Comparison of ENCODE assay signal across 17 cellular contexts in the genomic region with DNA sequence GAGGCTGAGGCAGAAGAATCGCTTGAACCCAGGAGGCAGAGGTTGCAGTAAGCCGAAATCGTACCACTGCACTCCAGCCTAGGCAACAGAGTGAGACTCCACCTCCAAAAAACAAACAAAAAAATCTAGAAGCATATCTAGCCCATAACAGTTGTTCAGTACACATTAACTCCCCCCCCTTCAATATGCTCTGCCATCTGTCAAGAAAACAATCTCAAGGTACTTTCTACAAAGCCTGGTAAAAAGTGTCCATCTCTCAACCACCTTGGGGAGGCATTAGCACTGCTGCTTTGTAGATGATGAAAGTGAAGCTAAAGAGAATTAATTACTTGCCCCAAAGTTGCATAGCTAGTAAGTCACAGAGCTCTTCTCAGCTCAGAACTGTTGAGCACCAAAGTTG. TPM values are rescaled to one million over a fixed set of nuclear protein-coding genes. Genes with fewer than 3 reads are reported as not detected.
DNase-seq lines count a peak whose midpoint lies in the region; ATAC-seq, FAIRE-seq and TF ChIP-seq lines count a peak whose summit lies in the region.
"Had no signal": no experiment of that assay in that cellular context is flagged by ENCODE, and none has a peak within 500 bp of the region (broad histone marks: within the 10 kb centered on the region; RNA-seq: fewer than 3 reads in every experiment).

No MANE protein-coding gene starts in this region.

- TF ChIP-seq CTCF in ovary (IDR thresholded peaks at IDR 0.05) = no peak
- TF ChIP-seq CTCF in CD8-positive, alpha-beta T cell (IDR thresholded peaks at IDR 0.05) = no peak

- CTCF ChIA-PET in CD8-positive, alpha-beta T cell (lab: Charles Lee) = interaction anchor here (1.3 to 9.1 kb wide), 3 partner anchors 23 to 82 kb away, joined by 3 to 109 read pairs (median 4); no protein-coding TSS in a partner anchor

- no peak for ATAC-seq in HG03139 (IDR thresholded peaks at IDR 0.05; ENCODE audit: unreplicated experiment)
- ATAC-seq in CD8-positive, alpha-beta T cell = no peak
- ATAC-seq: A549, HepG2, K562 had no signal

- intact Hi-C loops in ovary (cut with DNase I) = loop anchor here in 2 of 4 donors (10.0 kb wide), 1 partner anchor 59 kb away; no protein-coding TSS in a partner anchor
- intact Hi-C loops in CD8-positive, alpha-beta T cell (cut with DNase I, micrococcal nuclease) = no loop called here

- no peaks in the 10 kb centered on the region for H3K9me3 ChIP-seq in ovary
- no peaks in the 10 kb centered on the region for H3K9me3 ChIP-seq in CD8-positive, alpha-beta T cell (ENCODE audit: low read length)
- H3K9me3 ChIP-seq: A549, BE2C, HAP-1 had no signal

- FAIRE-seq in GM19239 (lab: Jason Lieb, UNC) = peak; percentile 11
- FAIRE-seq: A549, GM12891, HepG2, K562 had no signal

- no peaks in the 10 kb centered on the region for H3K27me3 ChIP-seq in ovary
- H3K27me3 ChIP-seq in CD8-positive, alpha-beta T cell (ENCODE audit: insufficient read depth, low read length) = no peaks in the 10 kb centered on the region
- H3K27me3 ChIP-seq: BE2C had no signal

- no peaks in the 10 kb centered on the region for H3K9me3 Mint-ChIP-seq in CD8-positive, alpha-beta T cell

- 94 to 97% (median 95%) methylated on average over 3 of the region's 3 CpGs for WGBS in ovary, 3 donors

- no peak overlapping the region for H3K4me3 Mint-ChIP-seq in CD8-positive, alpha-beta T cell
- H3K4me3 Mint-ChIP-seq: CD4-positive, alpha-beta memory T cell had no signal

- no peak for TF ChIP-seq POLR2A in ovary (IDR thresholded peaks at IDR 0.05)

- no peaks in the 10 kb centered on the region for H3K36me3 Mint-ChIP-seq in CD8-positive, alpha-beta T cell
- H3K36me3 Mint-ChIP-seq: CD4-positive, alpha-beta memory T cell had no signal

- no peak overlapping the region for H3K27ac ChIP-seq in ovary
- H3K27ac ChIP-seq in CD8-positive, alpha-beta T cell (ENCODE audit: low read depth, low read length) = no peak overlapping the region
- H3K27ac ChIP-seq: A549, C4-2B had no signal

- H3K27ac Mint-ChIP-seq in CD8-positive, alpha-beta T cell = no peak overlapping the region
- H3K27ac Mint-ChIP-seq: CD4-positive, alpha-beta memory T cell had no signal

- POLR2A ChIA-PET in CD8-positive, alpha-beta T cell (lab: Charles Lee) = no interaction called here

- H3K36me3 ChIP-seq in ovary = no peaks in the 10 kb centered on the region
- H3K36me3 ChIP-seq in CD8-positive, alpha-beta T cell (ENCODE audit: insufficient read depth, low read length) = no peaks in the 10 kb centered on the region

- TF ChIP-seq EP300 in ovary (IDR thresholded peaks at IDR 0.05) = no peak

- DNase-seq in GM19239 (ENCODE audit: insufficient read length, low spot score) (no peak), NCI-H2171 (lab: John Stamatoyannopoulos, UW) (peak; percentile 89), NCI-H82 (lab: John Stamatoyannopoulos, UW) (peak; percentile 65), ovary (no peak), NCI-H2029 (lab: John Stamatoyannopoulos, UW) (no peak)
- DNase-seq in CD8-positive, alpha-beta T cell = no peak
- DNase-seq: BE2C; CD4-positive, alpha-beta memory T cell; COR-L47; GOT3 had no signal

- no peak overlapping the region for H3K4me3 ChIP-seq in ovary
- H3K4me3 ChIP-seq in CD8-positive, alpha-beta T cell (ENCODE audit: low read depth, low read length) = no peak overlapping the region
- H3K4me3 ChIP-seq: A549, HAP-1, K562 had no signal

- no peaks in the 10 kb centered on the region for H3K4me1 ChIP-seq in ovary (ENCODE audit: insufficient read depth)
- no peaks in the 10 kb centered on the region for H3K4me1 ChIP-seq in CD8-positive, alpha-beta T cell (ENCODE audit: insufficient read depth, low read length)
- H3K4me1 ChIP-seq: A549, BE2C, HAP-1 had no signal

- no peaks in the 10 kb centered on the region for H3K4me1 Mint-ChIP-seq in CD8-positive, alpha-beta T cell (ENCODE audit: low read depth)

- H3K27me3 Mint-ChIP-seq in CD8-positive, alpha-beta T cell (ENCODE audit: low read depth) = no peaks in the 10 kb centered on the region
- H3K27me3 Mint-ChIP-seq: CD4-positive, alpha-beta memory T cell had no signal

RNA-seq across cellular contexts. Expression of gene LGALS3, which starts 24.9 kb away (rescaled TPM):
- total RNA-seq in ovary = 100 to 1,000 TPM; 227 to 387 (median 259) TPM
- polyA plus RNA-seq in ovary = 100 to 1,000 TPM; 228 to 516 TPM
- total RNA-seq in CD8-positive, alpha-beta T cell = 1 to 10 TPM; 7.5 to 7.8 TPM

RNA-seq across cellular contexts. Expression of gene DLGAP5, which starts 37.4 kb away (rescaled TPM):
- under 1 TPM in 3 of 7 donors, not detected in 4; 0.43 to 0.69 (median 0.46) TPM for total RNA-seq in ovary
- polyA plus RNA-seq in ovary = under 1 TPM; 0.47 to 0.65 TPM
- under 1 TPM in 1 of 2 experiments, not detected in 1; 0.54 TPM for total RNA-seq in CD8-positive, alpha-beta T cell
- total RNA-seq: CD4-positive, alpha-beta memory T cell had no signal
- polyA plus RNA-seq: CD4-positive, alpha-beta memory T cell had no signal

Comparison
In these comparisons a context has a peak if more than half of its experiments do, and no peak if none do; other contexts are left out.
1. DNase-seq: peak in NCI-H2171 (single experiment) and NCI-H82 (single experiment); none in GM19239 (single experiment), ovary (0 of 5), CD8-positive, alpha-beta T cell (0 of 7) and NCI-H2029 (single experiment).
2. RNA of gene LGALS3, which starts 24.9 kb away (total RNA-seq): 227 to 387 TPM in ovary; 7.5 to 7.8 TPM in CD8-positive, alpha-beta T cell; every median in the first group is over 10 times any median in the second.